8 cellular contexts compared by ENCODE assay signal in the genomic region with DNA sequence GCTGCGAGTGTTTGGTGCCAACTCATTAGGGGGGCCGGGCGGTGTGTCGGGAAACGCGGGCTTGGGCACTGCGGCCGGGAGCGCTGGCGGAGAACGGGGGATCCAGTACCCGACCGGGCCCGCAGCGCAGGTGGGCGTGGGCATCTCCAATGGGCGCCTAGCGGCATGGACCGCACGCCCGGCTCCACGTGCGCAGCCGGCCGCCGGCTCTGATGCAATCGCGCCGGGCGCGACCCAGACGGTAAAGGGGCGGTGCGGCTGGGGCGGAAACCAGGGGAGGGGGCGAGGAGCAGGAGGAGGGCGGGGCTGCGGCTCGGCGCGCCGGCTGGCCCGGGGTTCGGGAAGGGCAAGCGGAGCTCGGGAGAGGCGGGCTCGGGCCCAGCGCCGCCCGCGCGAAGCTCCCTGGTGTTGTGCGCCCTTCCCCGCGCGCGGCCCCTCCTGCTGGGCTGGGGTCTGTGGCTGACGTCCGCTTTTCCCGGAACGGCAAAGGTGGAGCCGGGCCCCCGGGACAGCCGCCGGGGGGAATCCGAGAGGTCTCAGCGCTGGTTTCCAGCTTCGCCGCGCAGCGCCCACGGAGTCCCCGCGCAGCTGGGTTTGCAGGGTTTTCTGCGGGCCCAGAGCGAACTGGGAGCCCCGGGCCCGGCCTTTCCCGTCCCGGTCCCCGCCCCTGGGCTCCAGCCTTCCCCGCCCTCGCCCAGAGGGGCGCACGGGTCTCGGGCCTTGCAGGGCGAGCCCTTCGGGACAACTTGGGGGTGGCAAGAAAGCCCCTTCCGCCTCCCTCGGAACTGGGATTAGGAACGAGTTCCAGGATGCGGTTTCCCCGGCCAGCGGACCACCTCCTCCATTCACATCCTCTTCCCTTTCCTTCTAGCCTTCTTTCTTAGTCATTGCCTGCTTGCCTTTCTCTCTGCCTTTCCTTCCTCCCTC. TPM values are rescaled to one million over a fixed set of nuclear protein-coding genes. Genes with fewer than 3 reads are reported as not detected.
DNase-seq lines count a peak whose midpoint lies in the region; ATAC-seq and TF ChIP-seq lines count a peak whose summit lies in the region.

No MANE protein-coding gene starts in this region.

- H3K4me1 Mint-ChIP-seq in activated CD4-positive, alpha-beta T cell treated with anti-CD3 and anti-CD28 coated beads for 36 hours = peaks cover 36% of the 10 kb centered on the region
- H3K4me1 Mint-ChIP-seq in chondrocyte (ENCODE audit: low read depth) = peaks cover 29% of the 10 kb centered on the region

- ATAC-seq in GM18861 (IDR thresholded peaks at IDR 0.05; ENCODE audit: unreplicated experiment) = peak; percentile 67
- peak; percentile 75 for ATAC-seq in HG03064 (IDR thresholded peaks at IDR 0.05; ENCODE audit: low read depth, unreplicated experiment)
- peak; percentile 77 for ATAC-seq in activated CD4-positive, alpha-beta T cell treated with anti-CD3 and anti-CD28 coated beads for 36 hours
- peak; percentile 79 for ATAC-seq in left colon

- H3K27ac Mint-ChIP-seq in activated CD4-positive, alpha-beta T cell treated with anti-CD3 and anti-CD28 coated beads for 36 hours = peak overlapping the region; percentile 94
- H3K27ac Mint-ChIP-seq in chondrocyte (ENCODE audit: unreplicated experiment) = peak overlapping the region; percentile 96

- DNase-seq in AG04450 (ENCODE audit: low read depth, low spot score) (peak; percentile 77), NCI-H2227 treated with DMSO at 0.1 percent for 48 hours (lab: John Stamatoyannopoulos, UW) (peak; percentile 45), chondrocyte (ENCODE audit: low spot score) (peak; percentile 97), left colon (peak; percentile 79 to 81)
- DNase-seq in activated CD4-positive, alpha-beta T cell treated with anti-CD3 and anti-CD28 coated beads for 36 hours = peak; percentile 91
- peak; percentile 54 to 84 (median 68) for DNase-seq in stimulated activated CD4-positive, alpha-beta T cell treated with anti-CD3 and anti-CD28 coated beads, Interleukin-1b, Interleukin-23, amount 100 ng/mL, for 24 hours (ENCODE audit: low read depth in 4 of 4, low spot score in 1 of 4)

- no peaks in the 10 kb centered on the region for H3K27me3 ChIP-seq in AG04450 (ENCODE audit: control insufficient read depth, insufficient read depth, low read length)

- H3K36me3 Mint-ChIP-seq in activated CD4-positive, alpha-beta T cell treated with anti-CD3 and anti-CD28 coated beads for 36 hours (ENCODE audit: low read depth) = peaks cover 19% of the 10 kb centered on the region
- no peaks in the 10 kb centered on the region for H3K36me3 Mint-ChIP-seq in chondrocyte (ENCODE audit: low read depth)

- CTCF ChIA-PET in AG04450 (lab: Charles Lee) = interaction anchor here (0.6 to 5.1 kb wide), 7 partner anchors 10 to 148 kb away, joined by 3 to 38 read pairs (median 3); no protein-coding TSS in a partner anchor
- CTCF ChIA-PET in activated CD4-positive, alpha-beta T cell treated with anti-CD3 and anti-CD28 coated beads for 36 hours (lab: Charles Lee) = interaction anchor here (0.6 to 0.7 kb wide), 2 partner anchors 36 to 343 kb away, joined by 3 read pairs; no protein-coding TSS in a partner anchor

- TF ChIP-seq CTCF in AG04450 (IDR thresholded peaks at IDR 0.05; ENCODE audit: low read depth, low read length) = no peak
- peak; percentile 10 for TF ChIP-seq CTCF in chondrocyte (IDR thresholded peaks at IDR 0.05)

- no peaks in the 10 kb centered on the region for H3K9me3 Mint-ChIP-seq in activated CD4-positive, alpha-beta T cell treated with anti-CD3 and anti-CD28 coated beads for 36 hours (ENCODE audit: low read depth)
- H3K9me3 Mint-ChIP-seq in chondrocyte (ENCODE audit: low read depth) = no peaks in the 10 kb centered on the region

- peaks cover 12% of the 10 kb centered on the region for H3K27me3 Mint-ChIP-seq in activated CD4-positive, alpha-beta T cell treated with anti-CD3 and anti-CD28 coated beads for 36 hours
- H3K27me3 Mint-ChIP-seq in chondrocyte (ENCODE audit: low read depth) = no peaks in the 10 kb centered on the region

- peak overlapping the region; percentile 98 for H3K27ac ChIP-seq in AG04450 (ENCODE audit: low read depth, low read length)

- POLR2A ChIA-PET in AG04450 (lab: Yijun Ruan, JAX) = interaction anchor here (0.6 to 2.1 kb wide), 9 partner anchors 8 to 524 kb away, joined by 3 to 12 read pairs (median 5); no protein-coding TSS in a partner anchor
- POLR2A ChIA-PET in activated CD4-positive, alpha-beta T cell treated with anti-CD3 and anti-CD28 coated beads for 36 hours (lab: Charles Lee) = interaction anchor here (1.7 kb wide), 1 partner anchor 524 kb away, joined by 6 read pairs; no protein-coding TSS in a partner anchor

- intact Hi-C loops in activated CD4-positive, alpha-beta T cell treated with anti-CD3 and anti-CD28 coated beads for 36 hours (cut with DNase I, micrococcal nuclease) = loop anchor here (1.0 to 5.0 kb wide), 8 partner anchors 49 to 1119 kb away; a partner anchor contains a TSS
- intact Hi-C loops in left colon (cut with DNase I, micrococcal nuclease) = no loop called here

- no peaks in the 10 kb centered on the region; the same call in 1 of the 2 replicates for H3K9me3 ChIP-seq in AG04450 (ENCODE audit: control insufficient read depth, insufficient read depth, low read length)

- H3K4me3 Mint-ChIP-seq in activated CD4-positive, alpha-beta T cell treated with anti-CD3 and anti-CD28 coated beads for 36 hours = peak overlapping the region; percentile 81
- H3K4me3 Mint-ChIP-seq in chondrocyte (ENCODE audit: unreplicated experiment) = peak overlapping the region; percentile 87

- H3K4me3 ChIP-seq in AG04450 (ENCODE audit: low read depth, low read length) = peak overlapping the region; percentile 77

RNA-seq across cellular contexts. Expression of a gene that starts 0.9 kb away (rescaled TPM):
- 62.4 and 69.1 TPM in 2 replicates for polyA plus RNA-seq in AG04450 (2011; rRNA removed)
- polyA minus RNA-seq in AG04450 (2011; rRNA and poly(A)+ RNA removed) = 60.5 and 66.1 TPM in 2 replicates
- total RNA-seq in activated CD4-positive, alpha-beta T cell treated with anti-CD3 and anti-CD28 coated beads for 36 hours = 100 to 1,000 TPM; 103 to 129 TPM
- total RNA-seq in chondrocyte = 51.3 to 93.7 TPM (median 85.7 TPM) in 3 replicates
- 10 to 100 TPM in 1 of 2 donors, 1 to 10 TPM in 1; 5.1 to 10.9 TPM for total RNA-seq in left colon

Comparison
In these comparisons a context has a peak if more than half of its experiments do, and no peak if none do; other contexts are left out.
1. Peak in every context shown above with its lines: DNase-seq, ATAC-seq, H3K4me3 ChIP-seq and H3K27ac ChIP-seq.
2. DNase-seq: peak in every context shown above with its lines; median percentile 97 in chondrocyte; 91 in activated CD4-positive, alpha-beta T cell treated with anti-CD3 and anti-CD28 coated beads for 36 hours; 80 in left colon; 77 in AG04450; 68 in stimulated activated CD4-positive, alpha-beta T cell treated with anti-CD3 and anti-CD28 coated beads, Interleukin-1b, Interleukin-23, amount 100 ng/mL, for 24 hours; 45 in NCI-H2227 treated with DMSO at 0.1 percent for 48 hours.
3. intact Hi-C loops: an anchor here in activated CD4-positive, alpha-beta T cell treated with anti-CD3 and anti-CD28 coated beads for 36 hours (1.0 to 5.0 kb wide); none called in left colon.